Comparison of ENCODE assay signal across 1 cellular context in genomic region chr3:190005343-190006113, GRCh38.
TF ChIP-seq lines count a peak whose summit lies in the region.

No MANE protein-coding gene starts in this region.

TF ChIP-seq in WTC11, 78 proteins besides CTCF, POLR2A, EP300 and RAD21 (continued from another document):
- TF ChIP-seq ATF6 (CRISPR knock-in tag; IDR thresholded peaks at IDR 0.05), result no peak
- no peak for TF ChIP-seq IRF2 (CRISPR knock-in tag; IDR thresholded peaks at IDR 0.05; ENCODE audit: borderline replicate concordance, low read depth)
- TF ChIP-seq, protein P1, sequence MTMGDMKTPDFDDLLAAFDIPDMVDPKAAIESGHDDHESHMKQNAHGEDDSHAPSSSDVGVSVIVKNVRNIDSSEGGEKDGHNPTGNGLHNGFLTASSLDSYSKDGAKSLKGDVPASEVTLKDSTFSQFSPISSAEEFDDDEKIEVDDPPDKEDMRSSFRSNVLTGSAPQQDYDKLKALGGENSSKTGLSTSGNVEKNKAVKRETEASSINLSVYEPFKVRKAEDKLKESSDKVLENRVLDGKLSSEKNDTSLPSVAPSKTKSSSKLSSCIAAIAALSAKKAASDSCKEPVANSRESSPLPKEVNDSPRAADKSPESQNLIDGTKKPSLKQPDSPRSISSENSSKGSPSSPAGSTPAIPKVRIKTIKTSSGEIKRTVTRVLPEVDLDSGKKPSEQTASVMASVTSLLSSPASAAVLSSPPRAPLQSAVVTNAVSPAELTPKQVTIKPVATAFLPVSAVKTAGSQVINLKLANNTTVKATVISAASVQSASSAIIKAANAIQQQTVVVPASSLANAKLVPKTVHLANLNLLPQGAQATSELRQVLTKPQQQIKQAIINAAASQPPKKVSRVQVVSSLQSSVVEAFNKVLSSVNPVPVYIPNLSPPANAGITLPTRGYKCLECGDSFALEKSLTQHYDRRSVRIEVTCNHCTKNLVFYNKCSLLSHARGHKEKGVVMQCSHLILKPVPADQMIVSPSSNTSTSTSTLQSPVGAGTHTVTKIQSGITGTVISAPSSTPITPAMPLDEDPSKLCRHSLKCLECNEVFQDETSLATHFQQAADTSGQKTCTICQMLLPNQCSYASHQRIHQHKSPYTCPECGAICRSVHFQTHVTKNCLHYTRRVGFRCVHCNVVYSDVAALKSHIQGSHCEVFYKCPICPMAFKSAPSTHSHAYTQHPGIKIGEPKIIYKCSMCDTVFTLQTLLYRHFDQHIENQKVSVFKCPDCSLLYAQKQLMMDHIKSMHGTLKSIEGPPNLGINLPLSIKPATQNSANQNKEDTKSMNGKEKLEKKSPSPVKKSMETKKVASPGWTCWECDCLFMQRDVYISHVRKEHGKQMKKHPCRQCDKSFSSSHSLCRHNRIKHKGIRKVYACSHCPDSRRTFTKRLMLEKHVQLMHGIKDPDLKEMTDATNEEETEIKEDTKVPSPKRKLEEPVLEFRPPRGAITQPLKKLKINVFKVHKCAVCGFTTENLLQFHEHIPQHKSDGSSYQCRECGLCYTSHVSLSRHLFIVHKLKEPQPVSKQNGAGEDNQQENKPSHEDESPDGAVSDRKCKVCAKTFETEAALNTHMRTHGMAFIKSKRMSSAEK (CRISPR knock-in tag; IDR thresholded peaks at IDR 0.05; ENCODE audit: borderline replicate concordance), result no peak
- TF ChIP-seq SMAD4 (CRISPR knock-in tag; IDR thresholded peaks at IDR 0.05), result no peak
- TF ChIP-seq, protein P2, sequence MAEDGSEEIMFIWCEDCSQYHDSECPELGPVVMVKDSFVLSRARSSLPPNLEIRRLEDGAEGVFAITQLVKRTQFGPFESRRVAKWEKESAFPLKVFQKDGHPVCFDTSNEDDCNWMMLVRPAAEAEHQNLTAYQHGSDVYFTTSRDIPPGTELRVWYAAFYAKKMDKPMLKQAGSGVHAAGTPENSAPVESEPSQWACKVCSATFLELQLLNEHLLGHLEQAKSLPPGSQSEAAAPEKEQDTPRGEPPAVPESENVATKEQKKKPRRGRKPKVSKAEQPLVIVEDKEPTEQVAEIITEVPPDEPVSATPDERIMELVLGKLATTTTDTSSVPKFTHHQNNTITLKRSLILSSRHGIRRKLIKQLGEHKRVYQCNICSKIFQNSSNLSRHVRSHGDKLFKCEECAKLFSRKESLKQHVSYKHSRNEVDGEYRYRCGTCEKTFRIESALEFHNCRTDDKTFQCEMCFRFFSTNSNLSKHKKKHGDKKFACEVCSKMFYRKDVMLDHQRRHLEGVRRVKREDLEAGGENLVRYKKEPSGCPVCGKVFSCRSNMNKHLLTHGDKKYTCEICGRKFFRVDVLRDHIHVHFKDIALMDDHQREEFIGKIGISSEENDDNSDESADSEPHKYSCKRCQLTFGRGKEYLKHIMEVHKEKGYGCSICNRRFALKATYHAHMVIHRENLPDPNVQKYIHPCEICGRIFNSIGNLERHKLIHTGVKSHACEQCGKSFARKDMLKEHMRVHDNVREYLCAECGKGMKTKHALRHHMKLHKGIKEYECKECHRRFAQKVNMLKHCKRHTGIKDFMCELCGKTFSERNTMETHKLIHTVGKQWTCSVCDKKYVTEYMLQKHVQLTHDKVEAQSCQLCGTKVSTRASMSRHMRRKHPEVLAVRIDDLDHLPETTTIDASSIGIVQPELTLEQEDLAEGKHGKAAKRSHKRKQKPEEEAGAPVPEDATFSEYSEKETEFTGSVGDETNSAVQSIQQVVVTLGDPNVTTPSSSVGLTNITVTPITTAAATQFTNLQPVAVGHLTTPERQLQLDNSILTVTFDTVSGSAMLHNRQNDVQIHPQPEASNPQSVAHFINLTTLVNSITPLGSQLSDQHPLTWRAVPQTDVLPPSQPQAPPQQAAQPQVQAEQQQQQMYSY (CRISPR knock-in tag; IDR thresholded peaks at IDR 0.05), result no peak
- TF ChIP-seq NR2C2 (CRISPR knock-in tag; IDR thresholded peaks at IDR 0.05), result no peak
- TF ChIP-seq ZNF317 (CRISPR knock-in tag; IDR thresholded peaks at IDR 0.05; ENCODE audit: borderline replicate concordance, low read depth), result no peak
- TF ChIP-seq, protein P3, sequence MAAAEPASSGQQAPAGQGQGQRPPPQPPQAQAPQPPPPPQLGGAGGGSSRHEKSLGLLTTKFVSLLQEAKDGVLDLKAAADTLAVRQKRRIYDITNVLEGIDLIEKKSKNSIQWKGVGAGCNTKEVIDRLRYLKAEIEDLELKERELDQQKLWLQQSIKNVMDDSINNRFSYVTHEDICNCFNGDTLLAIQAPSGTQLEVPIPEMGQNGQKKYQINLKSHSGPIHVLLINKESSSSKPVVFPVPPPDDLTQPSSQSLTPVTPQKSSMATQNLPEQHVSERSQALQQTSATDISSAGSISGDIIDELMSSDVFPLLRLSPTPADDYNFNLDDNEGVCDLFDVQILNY (CRISPR knock-in tag; IDR thresholded peaks at IDR 0.05), result no peak
- TF ChIP-seq ZNF232 (CRISPR knock-in tag; IDR thresholded peaks at IDR 0.05), result no peak
